In the genomic region with DNA sequence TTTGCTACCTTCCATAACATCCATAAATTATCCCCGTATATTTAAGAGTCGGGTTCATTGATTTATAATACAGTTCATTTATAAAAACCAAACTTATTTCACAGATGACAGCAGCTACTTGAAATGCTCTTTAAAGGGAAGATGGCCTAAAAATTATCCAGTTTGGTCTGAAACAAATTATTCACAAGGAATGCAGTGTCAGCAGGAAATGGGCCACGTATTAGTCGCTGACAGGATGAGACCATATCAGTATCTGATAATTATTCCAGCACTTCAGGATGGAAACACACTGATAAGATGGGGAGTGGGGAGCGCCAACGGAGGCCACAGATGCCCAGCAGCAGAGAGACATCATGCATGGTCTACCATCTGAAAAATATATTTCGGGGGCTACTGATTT, we compare ENCODE assay signal across 33 cellular contexts.
"Had no signal": no experiment of that assay in that cellular context is flagged by ENCODE, and none has a peak within 500 bp of the region (broad histone marks: within the 10 kb centered on the region; RNA-seq: fewer than 3 reads in every experiment).

No MANE protein-coding gene starts in this region.

- H3K27ac ChIP-seq: esophagus muscularis mucosa, foreskin keratinocyte, gastrocnemius medialis, heart left ventricle, WERI-Rb-1 had no signal

- ATAC-seq: activated CD4-positive, CD25-positive, alpha-beta regulatory T cell treated with anti-CD3 and anti-CD28 coated beads, Interleukin-2, amount 50 U/mL, for 24 hours; activated CD8-positive, alpha-beta T cell treated with anti-CD3 and anti-CD28 coated beads for 36 hours; activated T-cell treated with anti-CD3 and anti-CD28 coated beads, Interleukin-2, amount 50 U/mL, for 4 hours; activated T-helper 17 cell treated with anti-CD3 and anti-CD28 coated beads, Interleukin-2, amount 50 U/mL, for 72 hours; effector memory CD8-positive, alpha-beta T cell; foreskin keratinocyte; gastrocnemius medialis; heart left ventricle; T-helper 17 cell had no signal

- H3K27me3 Mint-ChIP-seq: activated B cell treated with CpG ODN at 0.5 μM for 24 hours, T-helper 17 cell had no signal

- H3K27ac Mint-ChIP-seq: activated B cell treated with CpG ODN at 0.5 μM for 24 hours; activated CD8-positive, alpha-beta T cell treated with anti-CD3 and anti-CD28 coated beads for 36 hours; activated naive CD8-positive, alpha-beta T cell; activated T-helper 17 cell treated with anti-CD3 and anti-CD28 coated beads, Interleukin-2, amount 50 U/mL, for 72 hours; effector memory CD8-positive, alpha-beta T cell; T-helper 17 cell; T-helper 2 cell treated with Interferon-gamma antibody and Interleukin-4, amounts not matched to agents 5 μg/mL and 100 μg/mL, for 36 hours had no signal

- H3K4me1 ChIP-seq: esophagus muscularis mucosa, foreskin keratinocyte, gastrocnemius medialis, heart left ventricle had no signal

- H3K36me3 ChIP-seq: esophagus muscularis mucosa, gastrocnemius medialis, heart left ventricle, WERI-Rb-1 had no signal

- DNase-seq: activated B cell treated with CpG ODN at 0.5 μM for 24 hours; activated CD4-positive, alpha-beta T cell treated with anti-CD3 and anti-CD28 coated beads for 48 hours; activated CD4-positive, alpha-beta T cell treated with anti-CD3 and anti-CD28 coated beads, Interleukin-2, amount 50 U/mL, for 1 hour; activated CD4-positive, alpha-beta T cell treated with anti-CD3 and anti-CD28 coated beads, Interleukin-2, amount 50 U/mL, for 48 hours; activated CD8-positive, alpha-beta memory T cell treated with anti-CD3 and anti-CD28 coated beads for 24 hours; activated CD8-positive, alpha-beta T cell treated with anti-CD3 and anti-CD28 coated beads for 36 hours; activated effector memory CD4-positive, alpha-beta T cell treated with Interleukin-2 at 50 U/mL for 16 hours; activated gamma-delta T cell treated with Interleukin-2 at 50 U/mL for 16 hours; activated naive CD4-positive, alpha-beta T cell treated with anti-CD3 and anti-CD28 coated beads, Interleukin-2, amount 50 U/mL, for 16 hours; activated naive CD4-positive, alpha-beta T cell treated with Interleukin-2 at 50 U/mL for 16 hours; activated T-cell treated with anti-CD3 and anti-CD28 coated beads, Interleukin-2, amount 50 U/mL, for 4 hours; amniotic stem cell; aorta; caudate nucleus; cortex of kidney; dermis blood vessel endothelial cell; effector CD4-positive, alpha-beta T cell; effector memory CD8-positive, alpha-beta T cell; erythroblast; foreskin keratinocyte; gastrocnemius medialis; glutamatergic neuron; heart left ventricle; T-helper 17 cell; T1000; WERI-Rb-1 had no signal

- H3K9me3 Mint-ChIP-seq: activated B cell treated with CpG ODN at 0.5 μM for 24 hours; activated CD8-positive, alpha-beta T cell treated with anti-CD3 and anti-CD28 coated beads for 36 hours; T-helper 2 cell treated with Interferon-gamma antibody and Interleukin-4, amounts not matched to agents 5 μg/mL and 100 μg/mL, for 36 hours had no signal

- H3K4me1 Mint-ChIP-seq: activated B cell treated with CpG ODN at 0.5 μM for 24 hours; activated T-helper 17 cell treated with anti-CD3 and anti-CD28 coated beads, Interleukin-2, amount 50 U/mL, for 72 hours; T-helper 17 cell had no signal

- H3K9me3 ChIP-seq: body of pancreas, gastrocnemius medialis had no signal

- FAIRE-seq: colon had no signal

- H3K36me3 Mint-ChIP-seq: activated naive CD8-positive, alpha-beta T cell had no signal

- H3K27me3 ChIP-seq: body of pancreas, foreskin keratinocyte, gastrocnemius medialis had no signal

- H3K4me3 ChIP-seq: body of pancreas, esophagus muscularis mucosa, gastrocnemius medialis, heart left ventricle had no signal

- H3K4me3 Mint-ChIP-seq: activated B cell treated with CpG ODN at 0.5 μM for 24 hours; activated CD8-positive, alpha-beta T cell treated with anti-CD3 and anti-CD28 coated beads for 36 hours; activated naive CD8-positive, alpha-beta T cell; activated T-cell treated with anti-CD3 and anti-CD28 coated beads, Interleukin-2, amount 50 U/mL, for 4 hours; activated T-helper 17 cell treated with anti-CD3 and anti-CD28 coated beads, Interleukin-2, amount 50 U/mL, for 72 hours; effector memory CD8-positive, alpha-beta T cell; T-helper 17 cell; T-helper 2 cell treated with Interferon-gamma antibody and Interleukin-4, amounts not matched to agents 5 μg/mL and 100 μg/mL, for 36 hours had no signal
